In the genomic region with DNA sequence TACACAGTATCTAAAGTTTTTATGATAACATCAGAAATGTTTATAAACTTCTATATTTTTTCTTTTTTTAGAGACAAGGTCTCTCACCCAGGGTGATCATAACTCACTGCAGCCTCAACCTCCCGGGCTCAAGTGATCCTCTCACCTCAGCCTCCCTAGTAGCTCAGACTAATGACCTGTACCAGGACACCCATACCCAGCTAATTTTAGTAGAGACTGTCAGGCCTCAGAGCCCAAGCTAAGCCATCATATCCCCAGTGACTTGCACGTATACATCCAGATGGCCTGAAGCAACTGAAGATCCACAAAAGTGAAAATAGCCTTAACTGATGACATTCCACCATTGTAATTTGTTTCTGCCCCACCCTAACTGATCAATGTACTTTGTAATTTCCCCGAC, we compare ENCODE assay signal across 7 cellular contexts. TPM values are rescaled to one million over a fixed set of nuclear protein-coding genes. Genes with fewer than 3 reads are reported as not detected.
DNase-seq lines count a peak whose midpoint lies in the region; ATAC-seq and TF ChIP-seq lines count a peak whose summit lies in the region.
"Not testable (repeated sequence)": the region's sequence is repeated elsewhere in the genome, so short reads cannot be mapped to it uniquely, and the experiment has no call there.

No MANE protein-coding gene starts in this region.

- peaks cover 22% of the 10 kb centered on the region for H4K20me1 ChIP-seq in OCI-LY7 (ENCODE audit: insufficient read depth, low read length)
- H4K20me1 ChIP-seq in neural progenitor cell (ENCODE audit: low read depth): peaks cover 26% of the 10 kb centered on the region

- peaks cover 40% of the 10 kb centered on the region for H3K4me1 Mint-ChIP-seq in CD4-positive, alpha-beta T cell (ENCODE audit: low read depth)
- H3K4me1 Mint-ChIP-seq in activated B cell treated with CpG ODN at 0.5 μM for 24 hours: peaks cover 42% of the 10 kb centered on the region
- H3K4me1 Mint-ChIP-seq in activated T-helper 17 cell treated with anti-CD3 and anti-CD28 coated beads, Interleukin-2, amount 50 U/mL, for 72 hours: peaks cover 14% of the 10 kb centered on the region
- H3K4me1 Mint-ChIP-seq in central memory CD8-positive, alpha-beta T cell: peaks cover 34% of the 10 kb centered on the region
- peaks cover 30 to 43% (median 42%) of the 10 kb centered on the region in 3 donors for H3K4me1 Mint-ChIP-seq in naive B cell
- peaks cover 20% of the 10 kb centered on the region for H3K4me1 Mint-ChIP-seq in neural progenitor cell

- H3K36me3 Mint-ChIP-seq in CD4-positive, alpha-beta T cell (ENCODE audit: low read depth): peaks cover 29% of the 10 kb centered on the region
- H3K36me3 Mint-ChIP-seq in activated B cell treated with CpG ODN at 0.5 μM for 24 hours (ENCODE audit: low read depth): peaks cover 20% of the 10 kb centered on the region
- H3K36me3 Mint-ChIP-seq in activated T-helper 17 cell treated with anti-CD3 and anti-CD28 coated beads, Interleukin-2, amount 50 U/mL, for 72 hours (ENCODE audit: low read depth): peaks cover 33% of the 10 kb centered on the region
- peaks cover 16% of the 10 kb centered on the region for H3K36me3 Mint-ChIP-seq in central memory CD8-positive, alpha-beta T cell (ENCODE audit: insufficient read depth)
- peaks cover 0 to 13% of the 10 kb centered on the region in 2 donors for H3K36me3 Mint-ChIP-seq in naive B cell
- H3K36me3 Mint-ChIP-seq in neural progenitor cell: not testable (repeated sequence)

- H3K4me2 ChIP-seq in OCI-LY7 (ENCODE audit: low read length): peak overlapping the region; percentile 87
- not testable (repeated sequence) for H3K4me2 ChIP-seq in neural progenitor cell

- not testable (repeated sequence) for TF ChIP-seq CTCF in CD4-positive, alpha-beta T cell (IDR thresholded peaks at IDR 0.05); OCI-LY7 (conservative IDR thresholded peaks at IDR 0.05; ENCODE audit: low read length); activated B cell treated with CpG ODN at 0.5 μM for 24 hours (IDR thresholded peaks at IDR 0.05); neural progenitor cell (IDR thresholded peaks at IDR 0.05)

- BruUV-seq in OCI-LY7 (replicated peaks; lab: Mats Ljungman, UMichigan): not testable (repeated sequence)

- not testable (repeated sequence) for H3K27me3 ChIP-seq in CD4-positive, alpha-beta T cell (ENCODE audit: control insufficient read depth, insufficient read depth, low read length); neural progenitor cell

- CTCF ChIA-PET in CD4-positive, alpha-beta T cell (lab: Charles Lee); OCI-LY7 (lab: Charles Lee; ENCODE audit: unreplicated experiment): not testable (repeated sequence)
- CTCF ChIA-PET in activated B cell treated with CpG ODN at 0.5 μM for 24 hours (lab: Charles Lee): interaction anchor here (1.0 to 2.3 kb wide), 2 partner anchors 160 to 221 kb away, joined by 3 to 10 read pairs; no protein-coding TSS in a partner anchor

- H3K9me2 ChIP-seq in OCI-LY7 (ENCODE audit: insufficient read depth, low read length): not testable (repeated sequence)

- not testable (repeated sequence) for DNase-seq in CD4-positive, alpha-beta T cell; activated B cell treated with CpG ODN at 0.5 μM for 24 hours; central memory CD8-positive, alpha-beta T cell (ENCODE audit: low spot score in 2 of 2); naive B cell; neural progenitor cell (ENCODE audit: low spot score)
- DNase-seq in OCI-LY7 (ENCODE audit: low spot score): peak; percentile 60

- peaks cover 37% of the 10 kb centered on the region for H3K4me1 ChIP-seq in OCI-LY7 (ENCODE audit: insufficient read depth, low read length, poor library complexity, severe bottlenecking)
- not testable (repeated sequence) for H3K4me1 ChIP-seq in neural progenitor cell

- POLR2A ChIA-PET in CD4-positive, alpha-beta T cell (lab: Charles Lee): not testable (repeated sequence)
- POLR2A ChIA-PET in OCI-LY7 (lab: Charles Lee) (interaction anchor here (1.4 to 2.4 kb wide), 3 partner anchors 10 to 17 kb away, joined by 3 to 22 read pairs (median 6); no protein-coding TSS in a partner anchor), activated B cell treated with CpG ODN at 0.5 μM for 24 hours (lab: Charles Lee) (interaction anchor here (0.6 to 2.7 kb wide), 7 partner anchors 8 to 111 kb away, joined by 3 to 21 read pairs (median 3); partner anchors contain the start of gene SFT2D3)

- H2AFZ ChIP-seq in OCI-LY7 (ENCODE audit: low read length); neural progenitor cell (replicated peaks): not testable (repeated sequence)

- not testable (repeated sequence) for H3F3A ChIP-seq in neural progenitor cell (ENCODE audit: low read depth)

- H3K4me3 Mint-ChIP-seq in CD4-positive, alpha-beta T cell: peak overlapping the region; percentile 97
- H3K4me3 Mint-ChIP-seq in activated B cell treated with CpG ODN at 0.5 μM for 24 hours (peak overlapping the region; percentile 89), naive B cell (peak overlapping the region; percentile 19 to 100 (median 98)), neural progenitor cell (peak overlapping the region; percentile 98)
- H3K4me3 Mint-ChIP-seq in activated T-helper 17 cell treated with anti-CD3 and anti-CD28 coated beads, Interleukin-2, amount 50 U/mL, for 72 hours: peak overlapping the region; percentile 99
- peak overlapping the region; percentile 29 for H3K4me3 Mint-ChIP-seq in central memory CD8-positive, alpha-beta T cell

- not testable (repeated sequence) for H3K4me3 ChIP-seq in OCI-LY7 (ENCODE audit: low read depth, low read length, poor library complexity, severe bottlenecking); neural progenitor cell

- not testable (repeated sequence) for H3K27ac ChIP-seq in CD4-positive, alpha-beta T cell (ENCODE audit: low read depth, low read length); neural progenitor cell
- peak overlapping the region; percentile 84 for H3K27ac ChIP-seq in OCI-LY7 (ENCODE audit: low read depth, low read length, poor library complexity, severe bottlenecking)

- not testable (repeated sequence) for H3K9ac ChIP-seq in neural progenitor cell

- peaks cover 16% of the 10 kb centered on the region for H3K36me3 ChIP-seq in OCI-LY7 (ENCODE audit: insufficient read depth, low read length)
- H3K36me3 ChIP-seq in neural progenitor cell: not testable (repeated sequence)

- intact Hi-C loops in CD4-positive, alpha-beta T cell (cut with DNase I, micrococcal nuclease): loop anchor here (5.0 kb wide), 3 partner anchors 70 to 285 kb away; partner anchors contain the start of genes IWS1 (in 2 of the 2) and GPR17 (in 1 of the 2)
- intact Hi-C loops in OCI-LY7 (cut with micrococcal nuclease; ENCODE audit: unreplicated experiment): not testable (repeated sequence)
- intact Hi-C loops in activated B cell treated with CpG ODN at 0.5 μM for 24 hours (cut with micrococcal nuclease): loop anchor here (10.0 kb wide), 1 partner anchor 288 kb away; the partner anchor contains the start of gene IWS1

- not testable (repeated sequence) for H3K9me3 ChIP-seq in CD4-positive, alpha-beta T cell (ENCODE audit: control insufficient read depth, low read length); OCI-LY7 (ENCODE audit: low read length); neural progenitor cell (ENCODE audit: low read depth)

- ATAC-seq in CD4-positive, alpha-beta T cell (ENCODE audit: poor library complexity); activated B cell treated with CpG ODN at 0.5 μM for 24 hours (ENCODE audit: low read depth); activated T-helper 17 cell treated with anti-CD3 and anti-CD28 coated beads, Interleukin-2, amount 50 U/mL, for 72 hours (replicated peaks); central memory CD8-positive, alpha-beta T cell (replicated peaks; ENCODE audit: extremely low read depth, poor library complexity, severe bottlenecking); naive B cell (ENCODE audit: low read depth in 2 of 2): not testable (repeated sequence)

- H3K27ac Mint-ChIP-seq in CD4-positive, alpha-beta T cell: peak overlapping the region; percentile 99
- peak overlapping the region; percentile 42 for H3K27ac Mint-ChIP-seq in activated B cell treated with CpG ODN at 0.5 μM for 24 hours
- not testable (repeated sequence) for H3K27ac Mint-ChIP-seq in activated T-helper 17 cell treated with anti-CD3 and anti-CD28 coated beads, Interleukin-2, amount 50 U/mL, for 72 hours; neural progenitor cell
- peak overlapping the region; percentile 24 for H3K27ac Mint-ChIP-seq in central memory CD8-positive, alpha-beta T cell (ENCODE audit: low read depth)
- peak overlapping the region in 1 of 6 donors; percentile 90 for H3K27ac Mint-ChIP-seq in naive B cell

- H3K79me2 ChIP-seq in OCI-LY7 (ENCODE audit: insufficient read depth, low read depth, low read length): peaks cover 33% of the 10 kb centered on the region
- H3K79me2 ChIP-seq in neural progenitor cell (ENCODE audit: low read depth): peaks cover 37% of the 10 kb centered on the region

- H3K9me3 Mint-ChIP-seq in CD4-positive, alpha-beta T cell; activated B cell treated with CpG ODN at 0.5 μM for 24 hours; activated T-helper 17 cell treated with anti-CD3 and anti-CD28 coated beads, Interleukin-2, amount 50 U/mL, for 72 hours; central memory CD8-positive, alpha-beta T cell; naive B cell; neural progenitor cell: not testable (repeated sequence)

- not testable (repeated sequence) for H3K27me3 Mint-ChIP-seq in CD4-positive, alpha-beta T cell; activated B cell treated with CpG ODN at 0.5 μM for 24 hours; activated T-helper 17 cell treated with anti-CD3 and anti-CD28 coated beads, Interleukin-2, amount 50 U/mL, for 72 hours; central memory CD8-positive, alpha-beta T cell; naive B cell
- H3K27me3 Mint-ChIP-seq in neural progenitor cell (ENCODE audit: insufficient read depth, low read depth): peaks cover 12% of the 10 kb centered on the region

RNA-seq across cellular contexts. Expression of gene WDR33, which starts 1.5 kb away (rescaled TPM):
- total RNA-seq in CD4-positive, alpha-beta T cell: 10 to 100 TPM; 59.8 to 61.5 TPM
- 60.6 and 70.7 TPM in 2 replicates for total RNA-seq in OCI-LY7 (2014; rRNA removed; shearing (Covaris generic))
- total RNA-seq in OCI-LY7 (2022): 96.6 and 96.9 TPM in 2 replicates
- 83.0 and 93.0 TPM in 2 replicates for total RNA-seq in activated B cell treated with CpG ODN at 0.5 μM for 24 hours
- 10 to 100 TPM; 72.6 to 80.3 TPM for total RNA-seq in activated T-helper 17 cell treated with anti-CD3 and anti-CD28 coated beads, Interleukin-2, amount 50 U/mL, for 72 hours
- polyA plus RNA-seq in naive B cell (ENCODE audit: low read depth in 6 of 6): 10 to 100 TPM; 20.5 to 50.4 (median 37.3) TPM
- 43.7 and 83.4 TPM in 2 replicates for total RNA-seq in neural progenitor cell (ENCODE audit: low replicate concordance)

RNA-seq across cellular contexts. Expression of gene POLR2D, which starts 45.5 kb away (rescaled TPM):
- total RNA-seq in CD4-positive, alpha-beta T cell: 10 to 100 TPM; 30.5 to 32.9 TPM
- total RNA-seq in OCI-LY7 (2014; rRNA removed; shearing (Covaris generic)): 42.9 and 48.4 TPM in 2 replicates
- total RNA-seq in OCI-LY7 (2022) (97.3 and 101 TPM in 2 replicates), activated B cell treated with CpG ODN at 0.5 μM for 24 hours (41.5 and 41.7 TPM in 2 replicates), neural progenitor cell (ENCODE audit: low replicate concordance) (32.2 and 33.7 TPM in 2 replicates)
- 10 to 100 TPM; 55.5 to 76.2 TPM for total RNA-seq in activated T-helper 17 cell treated with anti-CD3 and anti-CD28 coated beads, Interleukin-2, amount 50 U/mL, for 72 hours
- polyA plus RNA-seq in naive B cell (ENCODE audit: low read depth in 6 of 6): 10 to 100 TPM; 15.9 to 45.1 (median 37.1) TPM

Comparison
In these comparisons a context has a peak if more than half of its experiments do, and no peak if none do; other contexts are left out.
1. H3K4me3 Mint-ChIP-seq: peak in every context shown above with its lines; median percentile 99 in activated T-helper 17 cell treated with anti-CD3 and anti-CD28 coated beads, Interleukin-2, amount 50 U/mL, for 72 hours; 98 in naive B cell; 98 in neural progenitor cell; 97 in CD4-positive, alpha-beta T cell; 89 in activated B cell treated with CpG ODN at 0.5 μM for 24 hours; 29 in central memory CD8-positive, alpha-beta T cell.